Comparison of ENCODE assay signal across 6 cellular contexts in the genomic region with DNA sequence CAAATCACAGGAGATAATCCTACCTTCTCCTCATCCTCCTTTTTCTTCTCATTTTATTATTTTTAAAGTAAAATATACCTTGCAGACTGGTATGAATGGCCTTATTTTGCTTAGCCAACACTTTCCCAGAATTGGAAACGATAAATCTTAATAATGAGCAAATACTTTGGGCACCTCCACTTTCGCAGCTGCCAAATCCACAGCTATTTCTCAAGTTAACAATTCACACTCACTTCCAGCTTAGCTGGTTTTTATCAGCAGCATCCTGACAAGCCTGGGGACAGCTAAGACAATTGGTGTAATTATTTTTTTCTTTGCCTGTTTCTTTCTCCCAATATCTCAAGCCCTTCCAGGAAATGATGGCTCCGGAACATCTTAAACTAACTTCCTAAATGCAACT.
"Had no signal": no experiment of that assay in that cellular context is flagged by ENCODE, and none has a peak within 500 bp of the region (broad histone marks: within the 10 kb centered on the region; RNA-seq: fewer than 3 reads in every experiment).

No MANE protein-coding gene starts in this region.

- H3K4me1 ChIP-seq: HAP-1 had no signal

- H3K36me3 ChIP-seq: HAP-1 had no signal

- H3K4me3 ChIP-seq: HAP-1 had no signal

- H3K9me3 ChIP-seq: HAP-1 had no signal

- H3K27ac ChIP-seq: HL-60 had no signal

- DNase-seq: GOT3, H7, HFFc6, KBM-7 had no signal
